ENCODE assay signal across 25 cellular contexts in the genomic region with DNA sequence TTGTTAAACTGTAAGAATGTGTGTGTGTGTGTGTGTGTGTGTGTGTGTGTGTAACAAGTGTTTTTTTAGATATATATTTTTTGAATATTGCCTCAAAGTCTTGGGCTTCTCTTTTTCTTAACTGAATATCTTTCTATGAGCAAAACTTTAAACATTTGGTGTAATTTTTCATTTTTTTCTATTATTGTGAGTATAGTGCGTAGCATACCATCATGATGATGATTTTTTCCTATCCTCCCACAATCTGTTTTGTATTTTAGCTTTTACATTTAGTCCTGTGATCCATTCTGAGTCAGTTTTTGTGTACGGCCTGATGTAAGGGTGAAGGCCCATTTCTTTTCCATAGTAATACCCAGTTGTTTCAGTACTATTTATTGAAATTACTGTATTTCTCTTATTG.
"Had no signal": no experiment of that assay in that cellular context is flagged by ENCODE, and none has a peak within 500 bp of the region (broad histone marks: within the 10 kb centered on the region; RNA-seq: fewer than 3 reads in every experiment).

No MANE protein-coding gene starts in this region.

- H3K79me2 ChIP-seq: hepatocyte had no signal

- H3K36me3 ChIP-seq: gastrocnemius medialis, lower lobe of right lung, ovary, sigmoid colon, spleen, suprapubic skin, transverse colon, upper lobe of right lung, uterus had no signal

- DNase-seq: cerebellar nuclear complex; effector CD8-positive, alpha-beta T cell; endodermal cell; gastrocnemius medialis; head of caudate nucleus; kidney glomerular epithelial cell; left ventricle myocardium superior; lower lobe of right lung; natural killer cell; occipital lobe; ovary; posterior cingulate gyrus; psoas muscle; right cardiac atrium; sigmoid colon; spleen; stimulated activated CD4-positive, alpha-beta T cell treated with anti-CD3 and anti-CD28 coated beads, Interleukin-4, amount 100 ng/mL, for 4 hours; stimulated activated naive CD8-positive, alpha-beta T cell treated with anti-CD3 and anti-CD28 coated beads, Interleukin-15, Interleukin-2, amounts not matched to agents 100 U/mL and 50 U/mL, for 24 hours; transverse colon; upper lobe of right lung; uterus had no signal

- H3K4me2 ChIP-seq: hepatocyte had no signal

- H3K27me3 ChIP-seq: gastrocnemius medialis, hepatocyte, ovary, sigmoid colon, spleen, suprapubic skin, transverse colon, upper lobe of right lung, uterus had no signal

- H3K4me3 ChIP-seq: gastrocnemius medialis, hepatocyte, lower lobe of right lung, ovary, psoas muscle, sigmoid colon, skin epidermis, spleen, suprapubic skin, transverse colon, upper lobe of right lung, uterus had no signal

- H3K9me3 ChIP-seq: gastrocnemius medialis, lower lobe of right lung, ovary, psoas muscle, sigmoid colon, suprapubic skin, transverse colon, upper lobe of right lung, uterus had no signal

- H2AFZ ChIP-seq: hepatocyte had no signal

- H3K27ac ChIP-seq: epithelial cell of prostate, gastrocnemius medialis, hepatocyte, lower lobe of right lung, ovary, psoas muscle, sigmoid colon, skin epidermis, spleen, suprapubic skin, transverse colon, upper lobe of right lung, uterus had no signal

- H3K4me1 ChIP-seq: lower lobe of right lung, psoas muscle, spleen, suprapubic skin, transverse colon, upper lobe of right lung, uterus had no signal
